20 cellular contexts compared by ENCODE assay signal in the genomic region with DNA sequence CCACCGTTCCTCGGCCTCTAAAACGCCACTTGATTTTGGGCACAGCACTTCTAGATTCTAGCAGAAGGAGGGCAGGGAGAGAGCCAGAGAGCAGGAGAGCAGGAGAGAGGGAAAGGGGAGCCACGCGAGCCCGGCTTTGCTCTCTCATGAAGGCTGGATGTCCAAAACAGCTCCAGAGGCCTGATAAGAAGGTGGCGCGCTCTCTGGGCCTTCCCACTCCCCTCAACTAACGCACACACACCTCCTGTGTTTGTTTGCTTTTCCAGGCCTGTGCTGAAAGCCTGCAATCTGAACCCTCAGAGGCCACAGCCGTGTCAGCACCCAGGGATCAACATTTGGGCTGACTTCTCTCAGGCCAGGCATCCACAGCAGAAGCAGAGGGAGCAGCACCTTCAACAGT.
"Had no signal": no experiment of that assay in that cellular context is flagged by ENCODE, and none has a peak within 500 bp of the region (broad histone marks: within the 10 kb centered on the region; RNA-seq: fewer than 3 reads in every experiment).

No MANE protein-coding gene starts in this region.

- H3K4me1 ChIP-seq: adrenal gland, breast epithelium, left ventricle myocardium inferior, spleen, testis had no signal

- H3K27me3 ChIP-seq: adrenal gland, breast epithelium, ovary, spleen, testis had no signal

- DNase-seq: activated CD4-positive, alpha-beta T cell treated with anti-CD3 and anti-CD28 coated beads for 36 hours; activated CD4-positive, alpha-beta T cell treated with anti-CD3 and anti-CD28 coated beads, Interleukin-2, amount 50 U/mL, for 48 hours; activated gamma-delta T cell treated with Interleukin-2 at 50 U/mL for 16 hours; activated T-cell treated with anti-CD3 and anti-CD28 coated beads for 4 hours; adrenal gland; cerebellar nuclear complex; cortex of kidney; head of caudate nucleus; left ventricle myocardium inferior; naive B cell; ovary; spleen; stimulated activated CD4-positive, alpha-beta T cell treated with anti-CD3 and anti-CD28 coated beads, Interleukin-4, amount 100 ng/mL, for 4 hours; testis had no signal

- H3K27ac ChIP-seq: adrenal gland, breast epithelium, left ventricle myocardium inferior, ovary, spleen, testis had no signal

- H3K9me3 ChIP-seq: adrenal gland, breast epithelium, left ventricle myocardium inferior, ovary, spleen, testis had no signal

- H3K4me3 ChIP-seq: adrenal gland, breast epithelium, left ventricle myocardium inferior, ovary, spleen, testis had no signal

- ATAC-seq: activated CD4-positive, alpha-beta T cell treated with anti-CD3 and anti-CD28 coated beads for 36 hours; activated naive CD4-positive, alpha-beta T cell treated with anti-CD3 and anti-CD28 coated beads, Interleukin-2, amount 50 U/mL, for 72 hours; stimulated activated memory B cell treated with anti-CD40 and anti-IgM and Interleukin-4, amounts not matched to agents 10 μg/mL and 1 μg/mL and 100 μg/mL, for 72 hours; WTC11 had no signal

- FAIRE-seq: astrocyte, frontal cortex had no signal

- H3K36me3 ChIP-seq: adrenal gland, breast epithelium, left ventricle myocardium inferior, ovary, spleen had no signal
